In the genomic region with DNA sequence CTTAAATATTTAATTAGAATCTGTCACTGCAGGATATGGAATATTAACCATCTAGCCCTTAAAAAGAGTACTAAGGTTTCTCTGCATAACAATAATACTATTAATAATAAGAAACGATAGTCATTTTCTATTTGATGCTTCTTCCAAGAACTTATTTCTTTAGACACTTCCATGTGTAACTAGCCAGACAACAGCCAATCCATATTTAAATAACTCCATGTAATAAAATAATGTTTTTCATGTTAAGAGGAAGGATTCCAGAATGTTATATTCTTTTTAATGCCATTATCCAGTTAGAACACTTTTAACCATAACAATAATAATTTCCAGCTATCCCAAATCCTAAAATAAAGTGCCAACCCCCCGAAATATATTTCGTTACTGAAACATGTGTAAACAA, we compare ENCODE assay signal across 8 cellular contexts.
"Had no signal": no experiment of that assay in that cellular context is flagged by ENCODE, and none has a peak within 500 bp of the region (broad histone marks: within the 10 kb centered on the region; RNA-seq: fewer than 3 reads in every experiment).

No MANE protein-coding gene starts in this region.

- ATAC-seq: HepG2 had no signal

- FAIRE-seq: HepG2, HTR-8/SVneo had no signal

- H3K27me3 Mint-ChIP-seq: IgD-negative memory B cell had no signal

- H3K9ac ChIP-seq: KMS-11 had no signal

- H3K4me2 ChIP-seq: KMS-11 had no signal

- H3K4me3 Mint-ChIP-seq: IgD-negative memory B cell had no signal

- H3K27ac ChIP-seq: HL-60, KMS-11 had no signal

- DNase-seq: IMR-90, KBM-7, KG1 had no signal
